8 cellular contexts compared by ENCODE assay signal in genomic region chr19:9819590-9819898, GRCh38. TPM values are rescaled to one million over a fixed set of nuclear protein-coding genes. Genes with fewer than 3 reads are reported as not detected.
DNase-seq lines count a peak whose midpoint lies in the region; ATAC-seq and TF ChIP-seq lines count a peak whose summit lies in the region.

No MANE protein-coding gene starts in this region.

- WGBS in smooth muscle cell (ENCODE audit: low lambda C conversion rate): 2% methylated on average over 12 of the region's 21 CpGs

- peaks cover 11% of the 10 kb centered on the region for H3K4me1 ChIP-seq in smooth muscle cell (ENCODE audit: low read depth)

- H3K9ac ChIP-seq in SK-N-MC (ENCODE audit: insufficient read length): no peak overlapping the region
- no peak overlapping the region for H3K9ac ChIP-seq in smooth muscle cell (ENCODE audit: low read depth)

- DNase-seq in SK-N-MC (ENCODE audit: low read depth, low spot score) (no peak), fibroblast of mammary gland (ENCODE audit: low read depth) (no peak), smooth muscle cell (lab: John Stamatoyannopoulos, UW; ENCODE audit: unreplicated experiment) (no peak), cortex of kidney (lab: John Stamatoyannopoulos, UW) (no peak), NOMO-1 treated with DMSO at 0.1 percent for 48 hours (lab: John Stamatoyannopoulos, UW; ENCODE audit: unreplicated experiment) (no peak)

- no peaks in the 10 kb centered on the region for H3K27me3 ChIP-seq in smooth muscle cell (ENCODE audit: low read depth)

- H3K27ac ChIP-seq in SK-N-MC: no peak overlapping the region
- peak overlapping the region; percentile 32 for H3K27ac ChIP-seq in smooth muscle cell (ENCODE audit: low read depth)

- H2AFZ ChIP-seq in smooth muscle cell (ENCODE audit: low read depth): no peak overlapping the region

- peaks cover 25% of the 10 kb centered on the region for H4K20me1 ChIP-seq in smooth muscle cell (ENCODE audit: low read depth)

- H3K79me2 ChIP-seq in smooth muscle cell (ENCODE audit: low read depth): peaks cover 44% of the 10 kb centered on the region

- peak overlapping the region; percentile 63 for H3K4me2 ChIP-seq in smooth muscle cell

- H3K9me3 ChIP-seq in SK-N-MC (ENCODE audit: low read depth, low read length) (no peaks in the 10 kb centered on the region), smooth muscle cell (replicated peaks; ENCODE audit: low read depth) (no peaks in the 10 kb centered on the region)

- ATAC-seq in GM21786 (IDR thresholded peaks at IDR 0.05; ENCODE audit: unreplicated experiment) (peak; percentile 57), GM21717 (IDR thresholded peaks at IDR 0.05; ENCODE audit: unreplicated experiment) (no peak), esophagus mucosa (no peak)

- TF ChIP-seq CTCF in fibroblast of mammary gland (conservative IDR thresholded peaks at IDR 0.05; ENCODE audit: control insufficient read depth, insufficient read depth, low read depth, low read length) (no peak), smooth muscle cell (IDR thresholded peaks at IDR 0.05; ENCODE audit: borderline replicate concordance, insufficient read depth, poor library complexity, severe bottlenecking) (no peak)

- H3K36me3 ChIP-seq in SK-N-MC (ENCODE audit: insufficient read depth, low read length) (peaks cover 10% of the 10 kb centered on the region; the same call in 1 of the 2 replicates), smooth muscle cell (ENCODE audit: low read depth) (no peaks in the 10 kb centered on the region)

- peak overlapping the region; percentile 79 for H3K4me3 ChIP-seq in SK-N-MC
- H3K4me3 ChIP-seq in fibroblast of mammary gland (ENCODE audit: control insufficient read depth, low read depth, low read length): peak overlapping the region; percentile 12
- H3K4me3 ChIP-seq in smooth muscle cell: peak overlapping the region; percentile 35

- no peaks in the 10 kb centered on the region for H3F3A ChIP-seq in smooth muscle cell (ENCODE audit: low read depth)

RNA-seq across cellular contexts. Expression of gene FBXL12, which starts 0.7 kb away (rescaled TPM):
- total RNA-seq in smooth muscle cell: 38.2 and 41.3 TPM in 2 replicates
- 62.5 and 73.5 TPM in 2 replicates for polyA plus RNA-seq in smooth muscle cell
- total RNA-seq in esophagus mucosa: 13.2 TPM

RNA-seq across cellular contexts. Expression of gene UBL5, which starts 8.2 kb away (rescaled TPM):
- total RNA-seq in smooth muscle cell (516 and 848 TPM in 2 replicates), esophagus mucosa (297 TPM)
- polyA plus RNA-seq in smooth muscle cell: 574 and 631 TPM in 2 replicates

RNA-seq across cellular contexts. Expression of gene PIN1, which starts 15.6 kb away (rescaled TPM):
- total RNA-seq in smooth muscle cell: 68.0 and 73.0 TPM in 2 replicates
- 127 and 149 TPM in 2 replicates for polyA plus RNA-seq in smooth muscle cell
- total RNA-seq in esophagus mucosa: 54.4 TPM

RNA-seq across cellular contexts. Expression of gene ZNF846, which starts 51.0 kb away (rescaled TPM):
- total RNA-seq in smooth muscle cell: 12.3 and 48.6 TPM in 2 replicates
- polyA plus RNA-seq in smooth muscle cell: 17.6 and 19.7 TPM in 2 replicates
- 13.0 TPM for total RNA-seq in esophagus mucosa

Comparison
In these comparisons a context has a peak if more than half of its experiments do, and no peak if none do; other contexts are left out.
1. H3K4me3 ChIP-seq: peak in every context shown above with its lines; median percentile 79 in SK-N-MC; 35 in smooth muscle cell; 12 in fibroblast of mammary gland.